ENCODE assay signal across 1 cellular context in the genomic region with DNA sequence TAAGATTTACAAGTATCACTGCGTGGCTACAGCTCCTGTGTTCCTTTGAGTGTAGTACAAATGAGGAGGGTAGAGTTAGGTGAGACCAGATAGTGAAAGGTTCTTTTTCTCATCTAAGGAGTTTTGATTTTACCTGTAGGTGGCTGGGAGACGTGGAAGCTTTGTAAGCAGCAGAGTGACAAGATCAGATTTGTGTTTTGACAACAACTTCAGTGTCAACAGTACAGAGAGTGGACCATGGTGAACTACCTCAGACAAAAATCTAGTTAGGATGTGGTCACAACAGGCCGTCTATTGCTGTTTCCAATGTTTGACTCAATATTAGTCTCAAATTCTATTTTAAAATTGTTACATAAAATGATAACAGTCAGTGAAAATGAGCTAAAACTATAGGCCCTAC.
TF ChIP-seq lines count a peak whose summit lies in the region.

No MANE protein-coding gene starts in this region.

TF ChIP-seq in H1, 55 proteins besides CTCF, POLR2A, EP300 and RAD21:
- TF ChIP-seq, protein P1, sequence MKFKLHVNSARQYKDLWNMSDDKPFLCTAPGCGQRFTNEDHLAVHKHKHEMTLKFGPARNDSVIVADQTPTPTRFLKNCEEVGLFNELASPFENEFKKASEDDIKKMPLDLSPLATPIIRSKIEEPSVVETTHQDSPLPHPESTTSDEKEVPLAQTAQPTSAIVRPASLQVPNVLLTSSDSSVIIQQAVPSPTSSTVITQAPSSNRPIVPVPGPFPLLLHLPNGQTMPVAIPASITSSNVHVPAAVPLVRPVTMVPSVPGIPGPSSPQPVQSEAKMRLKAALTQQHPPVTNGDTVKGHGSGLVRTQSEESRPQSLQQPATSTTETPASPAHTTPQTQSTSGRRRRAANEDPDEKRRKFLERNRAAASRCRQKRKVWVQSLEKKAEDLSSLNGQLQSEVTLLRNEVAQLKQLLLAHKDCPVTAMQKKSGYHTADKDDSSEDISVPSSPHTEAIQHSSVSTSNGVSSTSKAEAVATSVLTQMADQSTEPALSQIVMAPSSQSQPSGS (IDR thresholded peaks at IDR 0.05; ENCODE audit: low read length) = no peak
- no peak for TF ChIP-seq CHD7 (IDR thresholded peaks at IDR 0.05; ENCODE audit: insufficient replicate concordance, low read length)
- no peak for TF ChIP-seq MAX (IDR thresholded peaks at IDR 0.05)
- TF ChIP-seq NRF1 (IDR thresholded peaks at IDR 0.05; ENCODE audit: low read depth, low read length) = no peak
- no peak for TF ChIP-seq ASH2L (IDR thresholded peaks at IDR 0.05; ENCODE audit: low read length)
- no peak for TF ChIP-seq TEAD4 (IDR thresholded peaks at IDR 0.05; ENCODE audit: low read depth, low read length)
- TF ChIP-seq BRCA1 (IDR thresholded peaks at IDR 0.05; ENCODE audit: low read depth, low read length) = no peak
- no peak for TF ChIP-seq BACH1 (IDR thresholded peaks at IDR 0.05; ENCODE audit: low read length)
- TF ChIP-seq RFX5 (IDR thresholded peaks at IDR 0.05; ENCODE audit: borderline replicate concordance, low read depth, low read length) = no peak
- TF ChIP-seq BCL11A (IDR thresholded peaks at IDR 0.05; ENCODE audit: low read depth in 2 of 2, low read length in 2 of 2) = no peak
- no peak for TF ChIP-seq CEBPB (IDR thresholded peaks at IDR 0.05; ENCODE audit: low read depth, low read length)
- TF ChIP-seq RBBP5 (IDR thresholded peaks at IDR 0.05; ENCODE audit: borderline replicate concordance, low read depth, low read length) = no peak
- no peak for TF ChIP-seq CBX8 (IDR thresholded peaks at IDR 0.05; ENCODE audit: borderline replicate concordance, low read depth, low read length)
- TF ChIP-seq SP4 (IDR thresholded peaks at IDR 0.05; ENCODE audit: low read length) = no peak
